Comparison of ENCODE assay signal across 13 cellular contexts in the genomic region with DNA sequence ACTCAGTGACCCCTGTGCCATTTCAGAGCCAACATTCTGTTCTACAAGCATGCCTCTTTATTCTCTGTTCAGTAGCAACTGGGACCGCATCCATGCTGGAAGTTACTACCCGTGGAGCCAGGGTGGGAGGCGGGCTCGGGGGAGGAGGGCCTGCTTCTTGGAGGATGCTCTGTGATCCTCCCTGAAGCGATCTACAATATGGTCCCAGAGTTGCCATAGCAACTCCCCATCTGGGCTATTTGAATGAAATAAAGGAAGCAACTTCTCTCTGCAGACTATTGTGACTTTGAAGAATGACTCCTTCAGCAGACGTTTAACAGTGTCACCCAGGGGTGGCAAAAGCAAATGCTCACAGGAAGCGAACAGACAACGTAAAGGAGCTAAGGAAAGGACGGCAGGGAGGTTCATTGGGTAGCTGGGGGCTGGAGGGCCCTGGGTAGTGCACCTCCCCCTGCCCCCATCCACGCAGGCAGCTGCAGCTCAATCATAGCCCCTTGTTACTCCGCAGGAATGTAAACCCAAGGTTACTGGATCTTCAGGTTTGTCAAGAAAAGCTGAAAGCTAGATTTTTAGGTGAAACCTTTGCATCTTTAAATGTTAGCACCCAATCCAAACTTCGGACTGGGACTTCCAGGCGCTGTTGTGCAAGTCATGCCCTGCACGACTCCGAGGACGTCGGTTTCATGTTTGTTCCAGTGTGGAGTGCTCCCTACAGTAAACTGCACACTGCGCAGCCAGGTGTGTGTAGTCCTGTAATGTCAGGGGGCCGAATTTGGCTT. TPM values are rescaled to one million over a fixed set of nuclear protein-coding genes. Genes with fewer than 3 reads are reported as not detected.
A peak's percentile ranks its signal among the peaks of the same experiment; 100 is the strongest.
DNase-seq lines count a peak whose midpoint lies in the region; ATAC-seq, FAIRE-seq and TF ChIP-seq lines count a peak whose summit lies in the region.
"Had no signal": no experiment of that assay in that cellular context is flagged by ENCODE, and none has a peak within 500 bp of the region (broad histone marks: within the 10 kb centered on the region; RNA-seq: fewer than 3 reads in every experiment).

No MANE protein-coding gene starts in this region.

- POLR2A ChIA-PET in Caco-2 (lab: Charles Lee) = interaction anchor here (0.8 kb wide), 1 partner anchor 27 kb away, joined by 3 read pairs; no protein-coding TSS in a partner anchor

- H3K27ac Mint-ChIP-seq in Caco-2 (ENCODE audit: unreplicated experiment) = peak overlapping the region; percentile 77
- H3K27ac Mint-ChIP-seq in activated T-helper 1 cell treated with anti-CD3 and anti-CD28 coated beads, Interleukin-12 subunit alpha, Interleukin-12 subunit beta, Interleukin-2, Interleukin-4 antibody, amounts not matched to agents 30 ng/mL and 10 ng/mL and 1 ng/mL, durations not matched to agents 14 hours and 24 hours and 36 hours = peak overlapping the region; percentile 24
- H3K27ac Mint-ChIP-seq in mesothelial cell of epicardium = peak overlapping the region; percentile 69

- no TSS peak for BruUV-seq in Caco-2 (replicated peaks; lab: Mats Ljungman, UMichigan)

- no peak for ATAC-seq in GM18498 (IDR thresholded peaks at IDR 0.05; ENCODE audit: unreplicated experiment)
- ATAC-seq in GM21717 (IDR thresholded peaks at IDR 0.05; ENCODE audit: unreplicated experiment) = no peak
- ATAC-seq: activated T-helper 17 cell treated with anti-CD3 and anti-CD28 coated beads, Interleukin-2, amount 50 U/mL, for 72 hours had no signal

- intact Hi-C loops in Caco-2 (cut with micrococcal nuclease; ENCODE audit: unreplicated experiment) = loop anchor here (1.0 kb wide), 3 partner anchors 20 to 63 kb away; a partner anchor contains a TSS
- intact Hi-C loops in activated T-helper 1 cell treated with anti-CD3 and anti-CD28 coated beads, Interleukin-12 subunit alpha, Interleukin-12 subunit beta, Interleukin-2, Interleukin-4 antibody, amounts not matched to agents 30 ng/mL and 10 ng/mL and 1 ng/mL, durations not matched to agents 14 hours and 24 hours and 36 hours (cut with micrococcal nuclease) = no loop called here

- TF ChIP-seq POLR2A in H54 (IDR thresholded peaks at IDR 0.05; ENCODE audit: low read depth, low read length) = no peak

- H3K36me3 ChIP-seq in Caco-2 (ENCODE audit: control insufficient read depth, insufficient read depth, low read length) = no peaks in the 10 kb centered on the region
- H3K36me3 ChIP-seq: neutrophil had no signal

- no peak overlapping the region for H3K4me3 ChIP-seq in Caco-2 (ENCODE audit: low read depth, low read length)
- no peak overlapping the region for H3K4me3 ChIP-seq in Jurkat, Clone E6-1 (ENCODE audit: low read length)

- no peak for FAIRE-seq in H54 (lab: Jason Lieb, UNC)
- FAIRE-seq: TTC549 had no signal

- peak overlapping the region; percentile 36 for H3K4me3 Mint-ChIP-seq in Caco-2 (ENCODE audit: unreplicated experiment)
- H3K4me3 Mint-ChIP-seq in activated T-helper 1 cell treated with anti-CD3 and anti-CD28 coated beads, Interleukin-12 subunit alpha, Interleukin-12 subunit beta, Interleukin-2, Interleukin-4 antibody, amounts not matched to agents 30 ng/mL and 10 ng/mL and 1 ng/mL, durations not matched to agents 14 hours and 24 hours and 36 hours = no peak overlapping the region
- no peak overlapping the region for H3K4me3 Mint-ChIP-seq in mesothelial cell of epicardium

- H3K27me3 Mint-ChIP-seq in Caco-2 (ENCODE audit: insufficient read depth, unreplicated experiment) = no peaks in the 10 kb centered on the region
- H3K27me3 Mint-ChIP-seq in activated T-helper 1 cell treated with anti-CD3 and anti-CD28 coated beads, Interleukin-12 subunit alpha, Interleukin-12 subunit beta, Interleukin-2, Interleukin-4 antibody, amounts not matched to agents 30 ng/mL and 10 ng/mL and 1 ng/mL, durations not matched to agents 14 hours and 24 hours and 36 hours (ENCODE audit: insufficient read depth) = no peaks in the 10 kb centered on the region
- H3K27me3 Mint-ChIP-seq in mesothelial cell of epicardium (ENCODE audit: low read depth) = no peaks in the 10 kb centered on the region
- H3K27me3 Mint-ChIP-seq: activated T-helper 17 cell treated with anti-CD3 and anti-CD28 coated beads, Interleukin-2, amount 50 U/mL, for 72 hours had no signal

- H3K27me3 ChIP-seq in Caco-2 (replicated peaks; ENCODE audit: control insufficient read depth, insufficient read depth, low read length) = no peaks in the 10 kb centered on the region
- H3K27me3 ChIP-seq: neutrophil had no signal

- H3K9me3 Mint-ChIP-seq in Caco-2 (ENCODE audit: unreplicated experiment) = no peaks in the 10 kb centered on the region
- H3K9me3 Mint-ChIP-seq in activated T-helper 1 cell treated with anti-CD3 and anti-CD28 coated beads, Interleukin-12 subunit alpha, Interleukin-12 subunit beta, Interleukin-2, Interleukin-4 antibody, amounts not matched to agents 30 ng/mL and 10 ng/mL and 1 ng/mL, durations not matched to agents 14 hours and 24 hours and 36 hours = no peaks in the 10 kb centered on the region
- no peaks in the 10 kb centered on the region for H3K9me3 Mint-ChIP-seq in mesothelial cell of epicardium
- H3K9me3 Mint-ChIP-seq: activated T-helper 17 cell treated with anti-CD3 and anti-CD28 coated beads, Interleukin-2, amount 50 U/mL, for 72 hours had no signal

- CTCF ChIA-PET in Caco-2 (lab: Charles Lee) = interaction anchor here (0.6 to 1.1 kb wide), 6 partner anchors 13 to 51 kb away, joined by 3 to 8 read pairs (median 4); no protein-coding TSS in a partner anchor

- peaks cover 56% of the 10 kb centered on the region for H3K4me1 Mint-ChIP-seq in Caco-2 (ENCODE audit: low read depth, unreplicated experiment)
- H3K4me1 Mint-ChIP-seq in activated T-helper 1 cell treated with anti-CD3 and anti-CD28 coated beads, Interleukin-12 subunit alpha, Interleukin-12 subunit beta, Interleukin-2, Interleukin-4 antibody, amounts not matched to agents 30 ng/mL and 10 ng/mL and 1 ng/mL, durations not matched to agents 14 hours and 24 hours and 36 hours (ENCODE audit: low read depth) = peaks cover 46% of the 10 kb centered on the region
- H3K4me1 Mint-ChIP-seq in mesothelial cell of epicardium = peaks cover 23% of the 10 kb centered on the region

- H3K4me1 ChIP-seq in Caco-2 = peaks cover 57% of the 10 kb centered on the region

- H3K9me3 ChIP-seq in Caco-2 = no peaks in the 10 kb centered on the region
- H3K9me3 ChIP-seq: neutrophil had no signal

- no peak for TF ChIP-seq CTCF in Caco-2 (IDR thresholded peaks at IDR 0.05; ENCODE audit: insufficient read depth in 1 of 2, low read depth in 1 of 2, low read length in 1 of 2, severe bottlenecking in 1 of 2, unreplicated experiment in 1 of 2)
- no peak for TF ChIP-seq CTCF in mesothelial cell of epicardium (IDR thresholded peaks at IDR 0.05; ENCODE audit: unreplicated experiment)

- peaks cover 23% of the 10 kb centered on the region for H3K36me3 Mint-ChIP-seq in Caco-2 (ENCODE audit: insufficient read depth, unreplicated experiment)
- H3K36me3 Mint-ChIP-seq in activated T-helper 1 cell treated with anti-CD3 and anti-CD28 coated beads, Interleukin-12 subunit alpha, Interleukin-12 subunit beta, Interleukin-2, Interleukin-4 antibody, amounts not matched to agents 30 ng/mL and 10 ng/mL and 1 ng/mL, durations not matched to agents 14 hours and 24 hours and 36 hours (ENCODE audit: low read depth) = peaks cover 7% of the 10 kb centered on the region
- no peaks in the 10 kb centered on the region for H3K36me3 Mint-ChIP-seq in mesothelial cell of epicardium

- peak; percentile 64 to 78 for DNase-seq in Caco-2
- DNase-seq in Jurkat, Clone E6-1 (ENCODE audit: low read depth, low spot score) = peak; percentile 63
- DNase-seq in activated T-helper 1 cell treated with anti-CD3 and anti-CD28 coated beads, Interleukin-12 subunit alpha, Interleukin-12 subunit beta, Interleukin-2, Interleukin-4 antibody, amounts not matched to agents 30 ng/mL and 10 ng/mL and 1 ng/mL, durations not matched to agents 14 hours and 24 hours and 36 hours (ENCODE audit: low spot score) = no peak
- no peak for DNase-seq in mesothelial cell of epicardium (ENCODE audit: low spot score in 2 of 2, unreplicated experiment in 2 of 2)
- DNase-seq in H54 (ENCODE audit: insufficient read length, low spot score) = no peak
- no peak for DNase-seq in NOMO-1 treated with DMSO at 0.1 percent for 48 hours (lab: John Stamatoyannopoulos, UW; ENCODE audit: unreplicated experiment)
- DNase-seq: cerebellar nuclear complex, NCI-H1417 treated with DMSO at 0.1 percent for 48 hours had no signal

RNA-seq across cellular contexts. Expression of a gene that starts 51.1 kb away (rescaled TPM):
- total RNA-seq in Caco-2 (2022) (30.9 and 32.7 TPM in 2 replicates), mesothelial cell of epicardium (37.9 to 42.7 TPM (median 39.6 TPM) in 3 replicates)
- 7.7 TPM for polyA plus RNA-seq in Jurkat, Clone E6-1 (2012; ENCODE audit: insufficient read depth, insufficient read length)
- total RNA-seq in activated T-helper 1 cell treated with anti-CD3 and anti-CD28 coated beads, Interleukin-12 subunit alpha, Interleukin-12 subunit beta, Interleukin-2, Interleukin-4 antibody, amounts not matched to agents 30 ng/mL and 10 ng/mL and 1 ng/mL, durations not matched to agents 14 hours and 24 hours and 36 hours = 10.6 and 10.9 TPM in 2 replicates

Comparison
In these comparisons a context has a peak if more than half of its experiments do, and no peak if none do; other contexts are left out.
1. DNase-seq: peak in Caco-2 (2 of 2) and Jurkat, Clone E6-1 (single experiment); none in activated T-helper 1 cell treated with anti-CD3 and anti-CD28 coated beads, Interleukin-12 subunit alpha, Interleukin-12 subunit beta, Interleukin-2, Interleukin-4 antibody, amounts not matched to agents 30 ng/mL and 10 ng/mL and 1 ng/mL, durations not matched to agents 14 hours and 24 hours and 36 hours (single experiment), mesothelial cell of epicardium (0 of 2), H54 (single experiment) and NOMO-1 treated with DMSO at 0.1 percent for 48 hours (single experiment).
2. H3K27ac Mint-ChIP-seq: peak in every context shown above with its lines; median percentile 77 in Caco-2; 69 in mesothelial cell of epicardium; 24 in activated T-helper 1 cell treated with anti-CD3 and anti-CD28 coated beads, Interleukin-12 subunit alpha, Interleukin-12 subunit beta, Interleukin-2, Interleukin-4 antibody, amounts not matched to agents 30 ng/mL and 10 ng/mL and 1 ng/mL, durations not matched to agents 14 hours and 24 hours and 36 hours.